ENCODE assay signal across 19 cellular contexts in genomic region chr7:142549007-142549406, GRCh38.
DNase-seq lines count a peak whose midpoint lies in the region; ATAC-seq, FAIRE-seq and TF ChIP-seq lines count a peak whose summit lies in the region.
"Had no signal": no experiment of that assay in that cellular context is flagged by ENCODE, and none has a peak within 500 bp of the region (broad histone marks: within the 10 kb centered on the region; RNA-seq: fewer than 3 reads in every experiment).

No MANE protein-coding gene starts in this region.

- POLR2A ChIA-PET in K562 (lab: Yijun Ruan, JAX): no interaction called here

- no peak for FAIRE-seq in K562 (lab: Jason Lieb, UNC)
- FAIRE-seq: G401.6 had no signal

- 8% methylated on average over 3 of the region's 3 CpGs for WGBS in K562 (ENCODE audit: insufficient coverage, low coverage, missing lambda C conversion rate)

- H3K9me3 ChIP-seq in KOPT-K1 (ENCODE audit: insufficient read depth, low read length, poor library complexity, severe bottlenecking): no peaks in the 10 kb centered on the region
- H3K9me3 ChIP-seq in K562 (replicated peaks; ENCODE audit: control insufficient read depth, insufficient read depth, low read depth, low read length): no peaks in the 10 kb centered on the region
- H3K9me3 ChIP-seq: thoracic aorta had no signal

- no peak for TF ChIP-seq CTCF in AG10803 (conservative IDR thresholded peaks at IDR 0.05; ENCODE audit: low read length)
- TF ChIP-seq CTCF in K562 (IDR thresholded peaks at IDR 0.05 in 2 of 3, conservative IDR thresholded peaks at IDR 0.05 in 1 of 3; ENCODE audit: insufficient read depth in 2 of 3, low read depth in 1 of 3, low read length in 3 of 3): no peak
- TF ChIP-seq CTCF in fibroblast of villous mesenchyme (IDR thresholded peaks at IDR 0.05; ENCODE audit: insufficient read depth, low read depth, low read length): no peak

- no peak for ATAC-seq in K562
- ATAC-seq in HG03520 (IDR thresholded peaks at IDR 0.05; ENCODE audit: unreplicated experiment): no peak
- no peak for ATAC-seq in HG03354 (IDR thresholded peaks at IDR 0.05; ENCODE audit: poor library complexity, severe bottlenecking, unreplicated experiment)
- ATAC-seq: activated naive CD8-positive, alpha-beta T cell treated with anti-CD3 and anti-CD28 coated beads, Interleukin-2, amount 50 U/mL, for 24 hours; left cardiac atrium; natural killer cell had no signal

- no peak for TF ChIP-seq RAD21 in K562 (CRISPR knock-in tag; conservative IDR thresholded peaks at IDR 0.05 in 1 of 2, IDR thresholded peaks at IDR 0.05 in 1 of 2)

- CTCF ChIA-PET in K562 (lab: Yijun Ruan, JAX; ENCODE audit: low intra/inter-chr PET ratio): no interaction called here

- no peaks in the 10 kb centered on the region for H3K79me2 ChIP-seq in K562 (ENCODE audit: control insufficient read depth, insufficient read depth, low read length)
- H3K79me2 ChIP-seq: parathyroid adenoma had no signal

- TF ChIP-seq POLR2A in K562 (conservative IDR thresholded peaks at IDR 0.05): no peak

- TF ChIP-seq EP300 in K562 (IDR thresholded peaks at IDR 0.05; ENCODE audit: low read length): no peak

- H4K20me1 ChIP-seq in K562 (replicated peaks; ENCODE audit: control insufficient read depth, insufficient read depth, low read length): no peaks in the 10 kb centered on the region

- no peaks in the 10 kb centered on the region for H3K9me1 ChIP-seq in K562 (ENCODE audit: control insufficient read depth, insufficient read depth, low read length)

- H3K27ac ChIP-seq in KOPT-K1 (ENCODE audit: low read depth, low read length, poor library complexity, severe bottlenecking): peak overlapping the region; percentile 96
- no peak overlapping the region for H3K27ac ChIP-seq in K562 (ENCODE audit: extremely low read depth, low read depth, low read length)
- H3K27ac ChIP-seq: parathyroid adenoma, thoracic aorta had no signal

- no peak overlapping the region for H3K9ac ChIP-seq in K562 (ENCODE audit: insufficient read depth in 1 of 2, low read depth in 2 of 2, low read length in 2 of 2)
- H3K9ac ChIP-seq: parathyroid adenoma had no signal

- no peaks in the 10 kb centered on the region for H3K36me3 ChIP-seq in KOPT-K1 (ENCODE audit: insufficient read depth, low read length)
- H3K36me3 ChIP-seq in K562 (ENCODE audit: control insufficient read depth, insufficient read depth, low read length): no peaks in the 10 kb centered on the region
- H3K36me3 ChIP-seq: thoracic aorta had no signal

- in situ Hi-C loops in K562 (cut with MboI): no loop called here

- H3K4me1 ChIP-seq in K562 (replicated peaks in 1 of 2; ENCODE audit: control insufficient read depth in 2 of 2, insufficient read depth in 2 of 2, low read length in 2 of 2): no peaks in the 10 kb centered on the region

- no peak overlapping the region for H3K4me2 ChIP-seq in K562 (ENCODE audit: insufficient read depth, low read length)

- BruUV-seq in K562 (replicated peaks; lab: Mats Ljungman, UMichigan): no TSS peak

- H3K4me3 ChIP-seq in AG10803 (ENCODE audit: low read length) (no peak overlapping the region), K562 (no peak overlapping the region), fibroblast of villous mesenchyme (ENCODE audit: low read depth, low read length) (no peak overlapping the region)
- H3K4me3 ChIP-seq: thoracic aorta had no signal

- intact Hi-C loops in K562 (cut with micrococcal nuclease): no loop called here

- no peaks in the 10 kb centered on the region for H3K27me3 ChIP-seq in K562 (ENCODE audit: control insufficient read depth in 2 of 2, insufficient read depth in 2 of 2, low read length in 2 of 2)

- no peak overlapping the region for H2AFZ ChIP-seq in K562 (ENCODE audit: low read depth, low read length)
- H2AFZ ChIP-seq: parathyroid adenoma had no signal

- DNase-seq in AG10803 (ENCODE audit: low read depth): peak; percentile 76
- no peak for DNase-seq in K562 (ENCODE audit: extremely low read depth in 1 of 4, low spot score in 3 of 4)
- peak; percentile 52 for DNase-seq in fibroblast of villous mesenchyme (ENCODE audit: low read depth)
- no peak for DNase-seq in stimulated activated CD4-positive, alpha-beta T cell treated with anti-CD3 and anti-CD28 coated beads, Interleukin-2, amount 100 ng/mL, for 24 hours
- DNase-seq in activated naive CD4-positive, alpha-beta T cell treated with anti-CD3 and anti-CD28 coated beads, Interleukin-2, amount 50 U/mL, for 16 hours: no peak
- DNase-seq: activated CD8-positive, alpha-beta memory T cell treated with anti-CD3 and anti-CD28 coated beads, Interleukin-2, amount 50 U/mL, for 4 hours; activated naive CD8-positive, alpha-beta T cell treated with anti-CD3 and anti-CD28 coated beads, Interleukin-2, amount 50 U/mL, for 24 hours; CD4-positive, CD25-positive, alpha-beta regulatory T cell; left cardiac atrium; natural killer cell; NCI-H1105 treated with DMSO at 0.1 percent for 48 hours; NCI-H69; stimulated activated naive CD4-positive, alpha-beta T cell had no signal

TF ChIP-seq in K562, 482 proteins besides CTCF, POLR2A, EP300 and RAD21:
- no peak for TF ChIP-seq CCNT2 (IDR thresholded peaks at IDR 0.05; ENCODE audit: borderline replicate concordance, extremely low read depth, insufficient read length, low read depth, low read length)
- TF ChIP-seq MAFF (IDR thresholded peaks at IDR 0.05; ENCODE audit: low read length): peak; percentile 65
- TF ChIP-seq ZNF316 (IDR thresholded peaks at IDR 0.05): peak; percentile 81
- TF ChIP-seq FOS (IDR thresholded peaks at IDR 0.05; ENCODE audit: extremely low read depth, insufficient read length): no peak
- no peak for TF ChIP-seq ZNF707 (CRISPR knock-in tag; conservative IDR thresholded peaks at IDR 0.05)
- TF ChIP-seq NFE2 (IDR thresholded peaks at IDR 0.05; ENCODE audit: low read depth): 0 out of 2 replicates have a peak, but pooled peaks have one; percentile 44
- TF ChIP-seq TRIM24 (IDR thresholded peaks at IDR 0.05): no peak
- TF ChIP-seq E4F1 (CRISPR knock-in tag; IDR thresholded peaks at IDR 0.05; ENCODE audit: borderline replicate concordance): no peak
- TF ChIP-seq C11orf30 (IDR thresholded peaks at IDR 0.05; ENCODE audit: low read depth): peak; percentile 77
- peak; percentile 85 for TF ChIP-seq MAFG (tag; conservative IDR thresholded peaks at IDR 0.05)
- peak; percentile 45; the same call in 1 of the 2 replicates for TF ChIP-seq MAFK (IDR thresholded peaks at IDR 0.05; ENCODE audit: low read length)

Comparison
In these comparisons a context has a peak if more than half of its experiments do, and no peak if none do; other contexts are left out.
1. DNase-seq: peak in AG10803 (single experiment) and fibroblast of villous mesenchyme (single experiment); none in K562 (0 of 4), stimulated activated CD4-positive, alpha-beta T cell treated with anti-CD3 and anti-CD28 coated beads, Interleukin-2, amount 100 ng/mL, for 24 hours (0 of 2) and activated naive CD4-positive, alpha-beta T cell treated with anti-CD3 and anti-CD28 coated beads, Interleukin-2, amount 50 U/mL, for 16 hours (single experiment).